ENCODE assay signal across 8 cellular contexts in the genomic region with DNA sequence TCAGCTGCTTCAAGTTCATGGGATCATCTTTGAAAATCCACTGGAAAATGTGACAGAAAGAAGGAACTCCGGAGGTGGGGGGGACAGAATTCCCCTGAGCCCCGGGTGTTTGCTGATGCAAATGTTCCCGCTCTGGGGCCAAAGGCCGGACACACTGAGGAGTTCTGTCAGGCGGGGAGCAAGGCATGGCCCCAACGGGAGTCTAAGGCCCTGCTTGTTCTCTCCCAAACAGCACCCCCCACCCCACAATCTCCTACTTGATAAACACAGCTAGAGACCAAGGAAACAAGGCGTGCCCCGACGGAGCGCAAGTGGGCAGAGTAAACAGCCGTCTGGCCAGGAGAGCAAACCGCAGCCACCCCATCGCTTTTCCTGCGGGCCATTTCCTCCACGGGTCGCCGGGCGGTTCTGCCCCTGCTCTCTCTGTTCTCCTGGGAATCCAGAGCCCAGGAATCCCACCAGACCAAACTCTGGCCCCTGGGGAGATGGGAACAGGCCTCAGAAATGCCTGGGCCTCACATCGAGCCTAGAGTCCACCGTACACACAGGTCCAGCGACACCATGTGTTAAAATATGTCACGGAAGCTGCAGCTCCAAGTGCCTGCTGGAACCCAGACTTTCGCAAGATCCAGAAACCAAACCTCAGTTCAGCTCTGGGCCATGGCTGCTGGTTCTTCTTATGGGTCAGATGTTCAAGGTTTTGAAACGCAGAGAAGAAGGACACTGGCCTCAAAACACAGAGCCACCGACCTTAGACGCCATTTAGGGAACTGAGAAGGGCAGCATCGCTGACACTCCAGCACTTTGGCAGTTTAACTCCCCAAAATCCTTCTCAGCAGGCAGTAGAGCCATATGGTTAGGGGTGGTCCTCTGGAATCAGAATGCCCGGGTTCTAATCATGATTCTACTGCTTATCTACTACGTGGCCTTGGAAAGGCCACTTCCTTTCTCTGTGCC.
A peak's percentile ranks its signal among the peaks of the same experiment; 100 is the strongest.
DNase-seq lines count a peak whose midpoint lies in the region; ATAC-seq, FAIRE-seq and TF ChIP-seq lines count a peak whose summit lies in the region.

No MANE protein-coding gene starts in this region.

- peaks cover 35% of the 10 kb centered on the region for H3K36me3 Mint-ChIP-seq in CD4-positive, alpha-beta T cell (ENCODE audit: low read depth)

- DNase-seq in CD4-positive, alpha-beta T cell: no peak
- DNase-seq in SKM-1 (lab: John Stamatoyannopoulos, UW; ENCODE audit: unreplicated experiment) (peak; percentile 84), fibroblast of villous mesenchyme (ENCODE audit: low read depth) (peak; percentile 87), pancreas (peak in 1 of 6 donors; percentile 35), HUDEP-2 (lab: John Stamatoyannopoulos, UW; ENCODE audit: unreplicated experiment in 76 of 76) (no peak), NCI-H2081 treated with DMSO at 0.1 percent for 48 hours (lab: John Stamatoyannopoulos, UW) (no peak), inferior parietal cortex (ENCODE audit: extremely low spot score) (no peak)
- DNase-seq in activated naive CD4-positive, alpha-beta T cell (lab: John Stamatoyannopoulos, UW): no peak

- FAIRE-seq in pancreas (lab: Jason Lieb, UNC): no peak

- peaks cover 0 to 10% (median 10%) of the 10 kb centered on the region in 3 donors for H3K4me1 ChIP-seq in pancreas

- no peak for TF ChIP-seq CTCF in CD4-positive, alpha-beta T cell (IDR thresholded peaks at IDR 0.05)
- peak; percentile 15 for TF ChIP-seq CTCF in fibroblast of villous mesenchyme (IDR thresholded peaks at IDR 0.05; ENCODE audit: insufficient read depth, low read depth, low read length)
- TF ChIP-seq CTCF in pancreas (IDR thresholded peaks at IDR 0.05): no peak

- H3K27ac ChIP-seq in CD4-positive, alpha-beta T cell (ENCODE audit: low read depth, low read length): no peak overlapping the region
- H3K27ac ChIP-seq in pancreas: peak overlapping the region in 3 of 4 donors; percentile 33 to 48 (median 44)

- no peaks in the 10 kb centered on the region for H3K9me3 Mint-ChIP-seq in CD4-positive, alpha-beta T cell

- POLR2A ChIA-PET in CD4-positive, alpha-beta T cell (lab: Charles Lee): no interaction called here

- no peaks in the 10 kb centered on the region for H3K9me3 ChIP-seq in CD4-positive, alpha-beta T cell (ENCODE audit: control insufficient read depth, low read length)
- H3K9me3 ChIP-seq in pancreas: no peaks in the 10 kb centered on the region

- 59 to 68% methylated on average over 29 of the region's 29 CpGs for WGBS in pancreas, 2 donors

- CTCF ChIA-PET in CD4-positive, alpha-beta T cell (lab: Charles Lee): no interaction called here

- no peaks in the 10 kb centered on the region for H3K27me3 ChIP-seq in CD4-positive, alpha-beta T cell (ENCODE audit: control insufficient read depth, insufficient read depth, low read length)
- no peaks in the 10 kb centered on the region for H3K27me3 ChIP-seq in pancreas

- H3K36me3 ChIP-seq in pancreas: no peaks in the 10 kb centered on the region

- H3K4me3 ChIP-seq in fibroblast of villous mesenchyme (ENCODE audit: low read depth, low read length) (no peak overlapping the region), pancreas (no peak overlapping the region)

- H3K4me1 Mint-ChIP-seq in CD4-positive, alpha-beta T cell (ENCODE audit: low read depth): peaks cover 43% of the 10 kb centered on the region

- intact Hi-C loops in CD4-positive, alpha-beta T cell (cut with DNase I, micrococcal nuclease): no loop called here
- intact Hi-C loops in pancreas (cut with DNase I): no loop called here

- peak overlapping the region; percentile 22 for H3K27ac Mint-ChIP-seq in CD4-positive, alpha-beta T cell

- no peaks in the 10 kb centered on the region for H3K27me3 Mint-ChIP-seq in CD4-positive, alpha-beta T cell

- no peak overlapping the region for H3K4me3 Mint-ChIP-seq in CD4-positive, alpha-beta T cell

- no peak for ATAC-seq in CD4-positive, alpha-beta T cell (ENCODE audit: poor library complexity)
- ATAC-seq in pancreas: peak; percentile 13 to 58 (median 22)

Comparison
In these comparisons a context has a peak if more than half of its experiments do, and no peak if none do; other contexts are left out.
1. DNase-seq: peak in SKM-1 (single experiment) and fibroblast of villous mesenchyme (single experiment); none in CD4-positive, alpha-beta T cell (0 of 10), activated naive CD4-positive, alpha-beta T cell (0 of 4), HUDEP-2 (0 of 76), NCI-H2081 treated with DMSO at 0.1 percent for 48 hours (single experiment) and inferior parietal cortex (single experiment).